ENCODE assay signal across 32 cellular contexts in genomic region chr12:44446181-44446580, GRCh38.
"Had no signal": no experiment of that assay in that cellular context is flagged by ENCODE, and none has a peak within 500 bp of the region (broad histone marks: within the 10 kb centered on the region; RNA-seq: fewer than 3 reads in every experiment).

No MANE protein-coding gene starts in this region.

- H3K36me3 ChIP-seq: colonic mucosa, esophagus muscularis mucosa, gastrocnemius medialis, heart left ventricle had no signal

- H3K4me1 ChIP-seq: body of pancreas, colonic mucosa, esophagus muscularis mucosa, foreskin keratinocyte, gastrocnemius medialis, heart left ventricle had no signal

- H3K9me3 Mint-ChIP-seq: activated CD4-positive, alpha-beta memory T cell treated with anti-CD3 and anti-CD28 coated beads, Interleukin-2, amount 10 ng/mL, durations not matched to agents 7 days and 5 days; activated CD4-positive, alpha-beta T cell treated with anti-CD3 and anti-CD28 coated beads, Interleukin-2, amount 10 ng/mL, durations not matched to agents 7 days and 5 days; activated naive CD4-positive, alpha-beta T cell treated with anti-CD3 and anti-CD28 coated beads, Interleukin-2, amount 10 ng/mL, durations not matched to agents 7 days and 5 days; activated naive CD4-positive, alpha-beta T cell treated with anti-CD3 and anti-CD28 coated beads, Interleukin-2, amount 50 U/mL, for 72 hours; activated naive CD8-positive, alpha-beta T cell treated with anti-CD3 and anti-CD28 coated beads, Interleukin-2, amount 10 ng/mL, durations not matched to agents 7 days and 5 days; activated T-cell treated with anti-CD3 and anti-CD28 coated beads, Interleukin-2, amount 50 U/mL, for 24 hours; activated T-cell treated with anti-CD3 and anti-CD28 coated beads, Interleukin-2, amount 50 U/mL, for 72 hours; endodermal cell had no signal

- H3K27ac ChIP-seq: body of pancreas, colonic mucosa, dorsolateral prefrontal cortex, esophagus muscularis mucosa, foreskin keratinocyte, gastrocnemius medialis, heart left ventricle had no signal

- H3K4me3 Mint-ChIP-seq: activated CD4-positive, alpha-beta memory T cell treated with anti-CD3 and anti-CD28 coated beads, Interleukin-2, amount 10 ng/mL, durations not matched to agents 7 days and 5 days; activated CD4-positive, alpha-beta T cell treated with anti-CD3 and anti-CD28 coated beads, Interleukin-2, amount 10 ng/mL, durations not matched to agents 7 days and 5 days; activated naive CD4-positive, alpha-beta T cell treated with anti-CD3 and anti-CD28 coated beads, Interleukin-2, amount 10 ng/mL, durations not matched to agents 7 days and 5 days; activated naive CD8-positive, alpha-beta T cell treated with anti-CD3 and anti-CD28 coated beads, Interleukin-2, amount 10 ng/mL, durations not matched to agents 7 days and 5 days; activated T-cell treated with anti-CD3 and anti-CD28 coated beads, Interleukin-2, amount 50 U/mL, for 24 hours; activated T-cell treated with anti-CD3 and anti-CD28 coated beads, Interleukin-2, amount 50 U/mL, for 72 hours; dendritic cell treated with granulocyte-macrophage colony-stimulating factor and Interleukin-4, amounts not matched to agents 40 ng/mL and 50 ng/mL, for 4 days; endodermal cell had no signal

- H3K9me3 ChIP-seq: body of pancreas, colonic mucosa, gastrocnemius medialis had no signal

- H3K4me1 Mint-ChIP-seq: activated CD4-positive, alpha-beta memory T cell treated with anti-CD3 and anti-CD28 coated beads, Interleukin-2, amount 10 ng/mL, durations not matched to agents 7 days and 5 days; activated CD4-positive, alpha-beta T cell treated with anti-CD3 and anti-CD28 coated beads, Interleukin-2, amount 10 ng/mL, durations not matched to agents 7 days and 5 days; activated naive CD4-positive, alpha-beta T cell treated with anti-CD3 and anti-CD28 coated beads, Interleukin-2, amount 10 ng/mL, durations not matched to agents 7 days and 5 days; activated naive CD8-positive, alpha-beta T cell treated with anti-CD3 and anti-CD28 coated beads, Interleukin-2, amount 10 ng/mL, durations not matched to agents 7 days and 5 days had no signal

- ATAC-seq: activated naive CD4-positive, alpha-beta T cell treated with anti-CD3 and anti-CD28 coated beads, Interleukin-2, amount 50 U/mL, for 72 hours; activated T-cell treated with anti-CD3 and anti-CD28 coated beads, Interleukin-2, amount 50 U/mL, for 72 hours; foreskin keratinocyte; gastrocnemius medialis; heart left ventricle had no signal

- H3K27ac Mint-ChIP-seq: activated CD4-positive, alpha-beta memory T cell treated with anti-CD3 and anti-CD28 coated beads, Interleukin-2, amount 10 ng/mL, durations not matched to agents 7 days and 5 days; activated CD4-positive, alpha-beta T cell treated with anti-CD3 and anti-CD28 coated beads, Interleukin-2, amount 10 ng/mL, durations not matched to agents 7 days and 5 days; activated naive CD4-positive, alpha-beta T cell treated with anti-CD3 and anti-CD28 coated beads, Interleukin-2, amount 10 ng/mL, durations not matched to agents 7 days and 5 days; activated naive CD4-positive, alpha-beta T cell treated with anti-CD3 and anti-CD28 coated beads, Interleukin-2, amount 50 U/mL, for 72 hours; activated naive CD8-positive, alpha-beta T cell treated with anti-CD3 and anti-CD28 coated beads, Interleukin-2, amount 10 ng/mL, durations not matched to agents 7 days and 5 days; activated T-cell treated with anti-CD3 and anti-CD28 coated beads, Interleukin-2, amount 50 U/mL, for 24 hours; activated T-cell treated with anti-CD3 and anti-CD28 coated beads, Interleukin-2, amount 50 U/mL, for 72 hours; dendritic cell treated with granulocyte-macrophage colony-stimulating factor and Interleukin-4, amounts not matched to agents 40 ng/mL and 50 ng/mL, for 4 days; endodermal cell had no signal

- H3K4me3 ChIP-seq: body of pancreas, colonic mucosa, dorsolateral prefrontal cortex, esophagus muscularis mucosa, gastrocnemius medialis, heart left ventricle had no signal

- H3K36me3 Mint-ChIP-seq: activated naive CD4-positive, alpha-beta T cell treated with anti-CD3 and anti-CD28 coated beads, Interleukin-2, amount 10 ng/mL, durations not matched to agents 7 days and 5 days; activated naive CD4-positive, alpha-beta T cell treated with anti-CD3 and anti-CD28 coated beads, Interleukin-2, amount 50 U/mL, for 72 hours; activated naive CD8-positive, alpha-beta T cell treated with anti-CD3 and anti-CD28 coated beads, Interleukin-2, amount 10 ng/mL, durations not matched to agents 7 days and 5 days had no signal

- DNase-seq: activated CD4-positive, alpha-beta memory T cell treated with anti-CD3 and anti-CD28 coated beads, Interleukin-2, amount 10 ng/mL, durations not matched to agents 7 days and 5 days; activated CD4-positive, alpha-beta T cell treated with anti-CD3 and anti-CD28 coated beads for 1 hour; activated CD4-positive, alpha-beta T cell treated with anti-CD3 and anti-CD28 coated beads for 4 hours; activated CD4-positive, alpha-beta T cell treated with anti-CD3 and anti-CD28 coated beads, Interleukin-2, amount 10 ng/mL, durations not matched to agents 7 days and 5 days; activated CD4-positive, alpha-beta T cell treated with anti-CD3 and anti-CD28 coated beads, Interleukin-2, amount 50 U/mL, for 4 hours; activated CD4-positive, CD25-positive, alpha-beta regulatory T cell; activated CD8-positive, alpha-beta memory T cell treated with anti-CD3 and anti-CD28 coated beads, Interleukin-2, amount 50 U/mL, for 48 hours; activated gamma-delta T cell; activated naive CD4-positive, alpha-beta T cell; activated naive CD4-positive, alpha-beta T cell treated with anti-CD3 and anti-CD28 coated beads, Interleukin-2, amount 10 ng/mL, durations not matched to agents 7 days and 5 days; activated naive CD8-positive, alpha-beta T cell treated with anti-CD3 and anti-CD28 coated beads, Interleukin-2, amount 10 ng/mL, durations not matched to agents 7 days and 5 days; activated T-cell treated with anti-CD3 and anti-CD28 coated beads for 4 hours; activated T-cell treated with anti-CD3 and anti-CD28 coated beads, Interleukin-2, amount 50 U/mL, for 24 hours; activated T-cell treated with anti-CD3 and anti-CD28 coated beads, Interleukin-2, amount 50 U/mL, for 72 hours; amniotic stem cell; anterior cingulate cortex; body of pancreas; caudate nucleus; cerebellar nuclear complex; colonic mucosa; dorsolateral prefrontal cortex; effector memory CD4-positive, alpha-beta T cell; erythroblast; foreskin keratinocyte; gastrocnemius medialis; glutamatergic neuron; heart left ventricle; T-helper 2 cell had no signal

- H3K27me3 Mint-ChIP-seq: activated naive CD4-positive, alpha-beta T cell treated with anti-CD3 and anti-CD28 coated beads, Interleukin-2, amount 10 ng/mL, durations not matched to agents 7 days and 5 days; dendritic cell treated with granulocyte-macrophage colony-stimulating factor and Interleukin-4, amounts not matched to agents 40 ng/mL and 50 ng/mL, for 4 days had no signal

- H3K27me3 ChIP-seq: body of pancreas, colonic mucosa, dorsolateral prefrontal cortex, esophagus muscularis mucosa, foreskin keratinocyte, gastrocnemius medialis, heart left ventricle had no signal
